ENCODE assay signal across 9 cellular contexts in the genomic region with DNA sequence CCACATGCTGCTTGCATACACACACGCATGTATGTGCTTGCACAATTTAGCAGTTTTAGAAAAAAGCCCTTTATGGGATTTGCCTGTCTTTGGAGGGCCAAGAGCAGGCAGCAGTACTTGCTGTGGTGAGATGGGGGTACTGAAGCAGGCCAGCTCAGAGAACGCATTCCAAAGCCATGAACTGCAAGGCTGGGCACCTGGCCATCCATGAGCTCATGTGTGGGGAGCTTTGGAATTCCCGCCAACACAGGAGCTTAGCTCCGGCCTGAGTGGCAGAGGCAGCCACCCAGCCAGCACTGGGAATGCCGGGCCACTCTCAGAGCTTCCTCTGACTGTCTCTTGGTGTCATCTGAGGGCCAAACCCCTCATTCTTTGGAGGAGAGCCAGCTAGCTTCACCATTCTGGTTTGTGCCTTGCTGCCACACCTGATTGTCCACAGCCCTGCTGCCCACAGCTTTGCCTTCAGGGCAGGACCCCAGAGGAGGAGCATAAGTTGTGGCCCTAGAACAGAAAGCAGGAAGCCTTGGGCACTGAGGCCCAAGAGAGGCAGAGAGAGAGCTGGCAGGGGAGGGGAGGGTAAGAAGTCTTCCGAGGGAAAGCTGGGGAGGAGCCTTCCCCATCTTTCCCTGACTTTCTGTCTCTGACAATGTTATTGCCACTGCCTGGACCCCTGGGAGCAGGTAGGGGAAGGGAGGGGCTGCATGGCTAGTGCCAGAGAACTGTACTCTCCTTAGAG.
DNase-seq lines count a peak whose midpoint lies in the region; ATAC-seq, FAIRE-seq and TF ChIP-seq lines count a peak whose summit lies in the region.
"Had no signal": no experiment of that assay in that cellular context is flagged by ENCODE, and none has a peak within 500 bp of the region (broad histone marks: within the 10 kb centered on the region; RNA-seq: fewer than 3 reads in every experiment).

No MANE protein-coding gene starts in this region.

- peaks cover 22% of the 10 kb centered on the region for H3K27me3 ChIP-seq in astrocyte (ENCODE audit: insufficient read depth, low read length)
- H3K27me3 ChIP-seq in smooth muscle cell (ENCODE audit: low read depth): peaks cover 23% of the 10 kb centered on the region

- H2AFZ ChIP-seq in astrocyte (ENCODE audit: low read depth, low read length): peak overlapping the region; percentile 35
- no peak overlapping the region for H2AFZ ChIP-seq in smooth muscle cell (ENCODE audit: low read depth)

- peak overlapping the region; percentile 66 for H3K4me2 ChIP-seq in astrocyte (ENCODE audit: low read length)
- peak overlapping the region; percentile 53 for H3K4me2 ChIP-seq in smooth muscle cell

- FAIRE-seq in astrocyte (lab: Jason Lieb, UNC): peak; percentile 97

- H3K27ac Mint-ChIP-seq in astrocyte (ENCODE audit: unreplicated experiment): peak overlapping the region; percentile 97
- no peak overlapping the region for H3K27ac Mint-ChIP-seq in activated CD8-positive, alpha-beta memory T cell treated with anti-CD3 and anti-CD28 coated beads, Interleukin-2, amount 10 ng/mL, durations not matched to agents 7 days and 5 days
- no peak overlapping the region for H3K27ac Mint-ChIP-seq in activated T-helper 17 cell treated with anti-CD3 and anti-CD28 coated beads, Interleukin-2, amount 50 U/mL, for 72 hours
- H3K27ac Mint-ChIP-seq: activated naive CD8-positive, alpha-beta T cell treated with anti-CD3 and anti-CD28 coated beads, Interleukin-2, amount 50 U/mL, for 24 hours had no signal

- H4K20me1 ChIP-seq in astrocyte (ENCODE audit: insufficient read depth, low read length): no peaks in the 10 kb centered on the region
- no peaks in the 10 kb centered on the region for H4K20me1 ChIP-seq in smooth muscle cell (ENCODE audit: low read depth)

- H3K4me1 ChIP-seq in astrocyte (ENCODE audit: insufficient read depth, low read length) (peaks cover 28% of the 10 kb centered on the region), smooth muscle cell (ENCODE audit: low read depth) (peaks cover 26% of the 10 kb centered on the region)

- H3K9ac ChIP-seq in astrocyte (ENCODE audit: low read length): peak overlapping the region; percentile 45
- H3K9ac ChIP-seq in smooth muscle cell (ENCODE audit: low read depth): no peak overlapping the region

- ATAC-seq in activated CD8-positive, alpha-beta memory T cell treated with anti-CD3 and anti-CD28 coated beads, Interleukin-2, amount 10 ng/mL, durations not matched to agents 7 days and 5 days: no peak
- ATAC-seq in GM18867 (IDR thresholded peaks at IDR 0.05; ENCODE audit: unreplicated experiment): no peak
- ATAC-seq in activated T-helper 17 cell treated with anti-CD3 and anti-CD28 coated beads, Interleukin-2, amount 50 U/mL, for 72 hours (replicated peaks): no peak
- ATAC-seq: activated naive CD8-positive, alpha-beta T cell treated with anti-CD3 and anti-CD28 coated beads, Interleukin-2, amount 50 U/mL, for 24 hours had no signal

- peaks cover 3% of the 10 kb centered on the region for H3K36me3 Mint-ChIP-seq in astrocyte (ENCODE audit: low read depth, unreplicated experiment)
- no peaks in the 10 kb centered on the region for H3K36me3 Mint-ChIP-seq in activated CD8-positive, alpha-beta memory T cell treated with anti-CD3 and anti-CD28 coated beads, Interleukin-2, amount 10 ng/mL, durations not matched to agents 7 days and 5 days
- no peaks in the 10 kb centered on the region for H3K36me3 Mint-ChIP-seq in activated T-helper 17 cell treated with anti-CD3 and anti-CD28 coated beads, Interleukin-2, amount 50 U/mL, for 72 hours (ENCODE audit: low read depth)

- no peaks in the 10 kb centered on the region for H3K79me2 ChIP-seq in astrocyte (ENCODE audit: insufficient read depth, low read length)
- H3K79me2 ChIP-seq in smooth muscle cell (ENCODE audit: low read depth): no peaks in the 10 kb centered on the region

- DNase-seq in HFF-Myc (ENCODE audit: extremely low read depth, low read depth): peak; percentile 88
- DNase-seq in astrocyte (ENCODE audit: low read depth): peak; percentile 97
- DNase-seq in hippocampal formation (lab: John Stamatoyannopoulos, UW): peak; percentile 41 to 43
- DNase-seq in smooth muscle cell (lab: John Stamatoyannopoulos, UW; ENCODE audit: unreplicated experiment): no peak
- DNase-seq in activated CD8-positive, alpha-beta memory T cell treated with anti-CD3 and anti-CD28 coated beads, Interleukin-2, amount 10 ng/mL, durations not matched to agents 7 days and 5 days: no peak
- no peak for DNase-seq in cortex of kidney (lab: John Stamatoyannopoulos, UW)
- DNase-seq: activated naive CD8-positive, alpha-beta T cell treated with anti-CD3 and anti-CD28 coated beads, Interleukin-2, amount 50 U/mL, for 24 hours had no signal

- no peaks in the 10 kb centered on the region for H3K9me3 ChIP-seq in astrocyte (ENCODE audit: insufficient read depth, low read depth, low read length)
- H3K9me3 ChIP-seq in smooth muscle cell (replicated peaks; ENCODE audit: low read depth): no peaks in the 10 kb centered on the region

- CTCF ChIA-PET in activated CD8-positive, alpha-beta memory T cell treated with anti-CD3 and anti-CD28 coated beads, Interleukin-2, amount 10 ng/mL, durations not matched to agents 7 days and 5 days (lab: Charles Lee): no interaction called here

- WGBS in smooth muscle cell (ENCODE audit: low lambda C conversion rate): 46% methylated on average over 6 of the region's 6 CpGs

- peaks cover 33% of the 10 kb centered on the region for H3K27me3 Mint-ChIP-seq in astrocyte (ENCODE audit: low read depth, unreplicated experiment)
- H3K27me3 Mint-ChIP-seq in activated CD8-positive, alpha-beta memory T cell treated with anti-CD3 and anti-CD28 coated beads, Interleukin-2, amount 10 ng/mL, durations not matched to agents 7 days and 5 days: peaks cover 81% of the 10 kb centered on the region
- peaks cover 73% of the 10 kb centered on the region for H3K27me3 Mint-ChIP-seq in activated T-helper 17 cell treated with anti-CD3 and anti-CD28 coated beads, Interleukin-2, amount 50 U/mL, for 72 hours

- H3K4me1 Mint-ChIP-seq in astrocyte (ENCODE audit: low read depth, unreplicated experiment): peaks cover 43% of the 10 kb centered on the region
- H3K4me1 Mint-ChIP-seq in activated CD8-positive, alpha-beta memory T cell treated with anti-CD3 and anti-CD28 coated beads, Interleukin-2, amount 10 ng/mL, durations not matched to agents 7 days and 5 days: no peaks in the 10 kb centered on the region
- H3K4me1 Mint-ChIP-seq in activated T-helper 17 cell treated with anti-CD3 and anti-CD28 coated beads, Interleukin-2, amount 50 U/mL, for 72 hours: no peaks in the 10 kb centered on the region
- H3K4me1 Mint-ChIP-seq: activated naive CD8-positive, alpha-beta T cell treated with anti-CD3 and anti-CD28 coated beads, Interleukin-2, amount 50 U/mL, for 24 hours had no signal

- H3K36me3 ChIP-seq in astrocyte (ENCODE audit: insufficient read depth, low read length) (no peaks in the 10 kb centered on the region), smooth muscle cell (ENCODE audit: low read depth) (no peaks in the 10 kb centered on the region)

- H3K4me3 ChIP-seq in HFF-Myc (replicated peaks; ENCODE audit: low read depth, low read length): no peak overlapping the region
- H3K4me3 ChIP-seq in astrocyte (ENCODE audit: insufficient read depth, low read depth, low read length): no peak overlapping the region
- H3K4me3 ChIP-seq in smooth muscle cell: no peak overlapping the region

- TF ChIP-seq CTCF in HFF-Myc (IDR thresholded peaks at IDR 0.05; ENCODE audit: low read depth, low read length, missing control alignments) (no peak), astrocyte (IDR thresholded peaks at IDR 0.05; ENCODE audit: insufficient read depth, low read depth, low read length) (peak; percentile 32), smooth muscle cell (IDR thresholded peaks at IDR 0.05; ENCODE audit: borderline replicate concordance, insufficient read depth, poor library complexity, severe bottlenecking) (no peak)

- peaks cover 4% of the 10 kb centered on the region for H3F3A ChIP-seq in smooth muscle cell (ENCODE audit: low read depth)

- H3K4me3 Mint-ChIP-seq in astrocyte (ENCODE audit: unreplicated experiment): no peak overlapping the region
- H3K4me3 Mint-ChIP-seq in activated CD8-positive, alpha-beta memory T cell treated with anti-CD3 and anti-CD28 coated beads, Interleukin-2, amount 10 ng/mL, durations not matched to agents 7 days and 5 days: no peak overlapping the region
- no peak overlapping the region for H3K4me3 Mint-ChIP-seq in activated T-helper 17 cell treated with anti-CD3 and anti-CD28 coated beads, Interleukin-2, amount 50 U/mL, for 72 hours
- H3K4me3 Mint-ChIP-seq: activated naive CD8-positive, alpha-beta T cell treated with anti-CD3 and anti-CD28 coated beads, Interleukin-2, amount 50 U/mL, for 24 hours had no signal

- peak overlapping the region; percentile 63 for H3K27ac ChIP-seq in astrocyte (ENCODE audit: low read depth, low read length)
- H3K27ac ChIP-seq in smooth muscle cell (ENCODE audit: low read depth): peak overlapping the region; percentile 39

- H3K9me3 Mint-ChIP-seq in astrocyte (ENCODE audit: unreplicated experiment): no peaks in the 10 kb centered on the region
- H3K9me3 Mint-ChIP-seq in activated CD8-positive, alpha-beta memory T cell treated with anti-CD3 and anti-CD28 coated beads, Interleukin-2, amount 10 ng/mL, durations not matched to agents 7 days and 5 days (ENCODE audit: low read depth): no peaks in the 10 kb centered on the region
- no peaks in the 10 kb centered on the region for H3K9me3 Mint-ChIP-seq in activated T-helper 17 cell treated with anti-CD3 and anti-CD28 coated beads, Interleukin-2, amount 50 U/mL, for 72 hours
- H3K9me3 Mint-ChIP-seq: activated naive CD8-positive, alpha-beta T cell treated with anti-CD3 and anti-CD28 coated beads, Interleukin-2, amount 50 U/mL, for 24 hours had no signal

Comparison
In these comparisons a context has a peak if more than half of its experiments do, and no peak if none do; other contexts are left out.
1. DNase-seq: peak in HFF-Myc (single experiment), astrocyte (single experiment) and hippocampal formation (2 of 2); none in smooth muscle cell (single experiment), activated CD8-positive, alpha-beta memory T cell treated with anti-CD3 and anti-CD28 coated beads, Interleukin-2, amount 10 ng/mL, durations not matched to agents 7 days and 5 days (single experiment) and cortex of kidney (single experiment).